ENCODE assay signal across 12 cellular contexts in the genomic region with DNA sequence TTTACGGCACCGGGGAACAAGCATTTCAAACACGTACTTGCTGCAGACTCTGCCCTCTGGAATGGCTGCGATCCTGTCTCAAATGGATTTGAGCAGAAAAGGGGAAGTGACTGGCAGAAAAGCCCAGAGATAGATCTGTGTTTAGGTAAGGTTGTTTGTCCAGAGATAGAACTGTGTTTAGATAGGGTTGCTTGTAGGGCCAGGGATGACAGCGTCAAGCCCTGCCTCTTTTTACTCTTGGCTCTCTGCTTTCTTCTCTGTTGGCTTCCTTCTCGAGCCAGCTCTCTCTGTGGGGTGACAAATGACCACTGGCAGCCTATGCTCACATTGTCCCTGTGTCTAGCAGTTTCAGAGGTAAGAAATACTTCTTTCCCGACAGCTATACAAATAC. TPM values are rescaled to one million over a fixed set of nuclear protein-coding genes. Genes with fewer than 3 reads are reported as not detected.
A peak's percentile ranks its signal among the peaks of the same experiment; 100 is the strongest.
DNase-seq lines count a peak whose midpoint lies in the region; ATAC-seq and TF ChIP-seq lines count a peak whose summit lies in the region.
"Had no signal": no experiment of that assay in that cellular context is flagged by ENCODE, and none has a peak within 500 bp of the region (broad histone marks: within the 10 kb centered on the region; RNA-seq: fewer than 3 reads in every experiment).

No MANE protein-coding gene starts in this region.

- H3K9me3 Mint-ChIP-seq in T-cell (no peaks in the 10 kb centered on the region), nephron (no peaks in the 10 kb centered on the region)
- H3K9me3 Mint-ChIP-seq: CD4-positive, alpha-beta memory T cell had no signal

- POLR2A ChIA-PET in T-cell (lab: Charles Lee), result no interaction called here

- in situ Hi-C loops in G401 (cut with HindIII; ENCODE audit: low sequenced_read_pairs), result no loop called here

- ATAC-seq in T-cell (replicated peaks in 1 of 4) (no peak), HG03097 (IDR thresholded peaks at IDR 0.05; ENCODE audit: low FRiP score, unreplicated experiment) (no peak), GM21717 (IDR thresholded peaks at IDR 0.05; ENCODE audit: unreplicated experiment) (no peak)

- no peaks in the 10 kb centered on the region for H3K27me3 ChIP-seq in esophagus squamous epithelium

- TF ChIP-seq CTCF in esophagus squamous epithelium (IDR thresholded peaks at IDR 0.05), result no peak
- no peak for TF ChIP-seq CTCF in nephron (IDR thresholded peaks at IDR 0.05; ENCODE audit: unreplicated experiment in 3 of 3)

- H3K4me1 Mint-ChIP-seq in T-cell, result peaks cover 24 to 49% (median 39%) of the 10 kb centered on the region in 3 donors
- peaks cover 10% of the 10 kb centered on the region for H3K4me1 Mint-ChIP-seq in nephron

- H3K36me3 Mint-ChIP-seq in T-cell (peaks cover 45% of the 10 kb centered on the region), nephron (ENCODE audit: low read depth) (peaks cover 43% of the 10 kb centered on the region)

- H3K27ac Mint-ChIP-seq in T-cell (peak overlapping the region; percentile 34 to 63), nephron (peak overlapping the region in 2 of 3 experiments; percentile 82 to 87)

- TF ChIP-seq POLR2A in esophagus squamous epithelium (IDR thresholded peaks at IDR 0.05), result no peak

- peak overlapping the region in 1 of 4 donors; percentile 22 for H3K4me3 ChIP-seq in esophagus squamous epithelium

- H3K4me1 ChIP-seq in esophagus squamous epithelium, result peaks cover 20 to 88% (median 53%) of the 10 kb centered on the region in 3 donors

- H3K4me3 Mint-ChIP-seq in T-cell (no peak overlapping the region), nephron (no peak overlapping the region)

- H3K27ac ChIP-seq in esophagus squamous epithelium, result peak overlapping the region; percentile 87 to 92 (median 90)

- no peaks in the 10 kb centered on the region for H3K9me3 ChIP-seq in esophagus squamous epithelium

- DNase-seq in G401 (ENCODE audit: low spot score) (peak; percentile 93), T-cell (no peak), esophagus squamous epithelium (lab: John Stamatoyannopoulos, UW) (no peak), NCI-H510A treated with DMSO at 0.1 percent for 48 hours (lab: John Stamatoyannopoulos, UW) (no peak), NCI-H1436 treated with DMSO at 0.1 percent for 48 hours (lab: John Stamatoyannopoulos, UW) (no peak)
- DNase-seq: activated CD4-positive, alpha-beta T cell treated with anti-CD3 and anti-CD28 coated beads, Interleukin-2, amount 50 U/mL, for 4 hours; CD4-positive, alpha-beta memory T cell; islet precursor cell; NCI-H2029 had no signal

- intact Hi-C loops in esophagus squamous epithelium (cut with DNase I), result no loop called here

- H3K27me3 Mint-ChIP-seq in T-cell (no peaks in the 10 kb centered on the region), nephron (ENCODE audit: low read depth) (no peaks in the 10 kb centered on the region)
- H3K27me3 Mint-ChIP-seq: CD4-positive, alpha-beta memory T cell had no signal

- whole genome bisulfite sequencing in esophagus squamous epithelium, 2 donors, result 60 to 74% methylated on average over 5 to 7 of the region's 7 CpGs

- CTCF ChIA-PET in T-cell (lab: Charles Lee), result no interaction called here

- peaks cover 0 to 22% (median 0%) of the 10 kb centered on the region in 3 donors for H3K36me3 ChIP-seq in esophagus squamous epithelium

RNA-seq across cellular contexts. Expression of gene DGLUCY, which starts 11.4 kb away (rescaled TPM):
- 58.9 and 91.4 TPM in 2 replicates for total RNA-seq in G401 (2014; rRNA removed; shearing (Covaris generic))
- total RNA-seq in T-cell (100 to 1,000 TPM in 2 of 5 donors, 10 to 100 TPM in 3; 69.8 to 144 (median 99.8) TPM), esophagus squamous epithelium (10 to 100 TPM; 32.6 to 51.3 (median 38.9) TPM)
